Comparison of ENCODE assay signal across 1 cellular context in genomic region chr1:91754348-91754747, GRCh38.
TF ChIP-seq lines count a peak whose summit lies in the region.

No MANE protein-coding gene starts in this region.

TF ChIP-seq in K562, 482 proteins besides CTCF, POLR2A, EP300 and RAD21 (continued from another document):
- TF ChIP-seq ZNF318 (IDR thresholded peaks at IDR 0.05; ENCODE audit: borderline replicate concordance in 1 of 2, low read depth in 1 of 2) = no peak
- no peak for TF ChIP-seq RCOR1 (IDR thresholded peaks at IDR 0.05; ENCODE audit: borderline replicate concordance in 1 of 2, low read depth in 2 of 2, low read length in 2 of 2)
- no peak for TF ChIP-seq KLF16 (IDR thresholded peaks at IDR 0.05)
TF ChIP-seq in K562: peak in this region for 2.
